ENCODE assay signal across 11 cellular contexts in the genomic region with DNA sequence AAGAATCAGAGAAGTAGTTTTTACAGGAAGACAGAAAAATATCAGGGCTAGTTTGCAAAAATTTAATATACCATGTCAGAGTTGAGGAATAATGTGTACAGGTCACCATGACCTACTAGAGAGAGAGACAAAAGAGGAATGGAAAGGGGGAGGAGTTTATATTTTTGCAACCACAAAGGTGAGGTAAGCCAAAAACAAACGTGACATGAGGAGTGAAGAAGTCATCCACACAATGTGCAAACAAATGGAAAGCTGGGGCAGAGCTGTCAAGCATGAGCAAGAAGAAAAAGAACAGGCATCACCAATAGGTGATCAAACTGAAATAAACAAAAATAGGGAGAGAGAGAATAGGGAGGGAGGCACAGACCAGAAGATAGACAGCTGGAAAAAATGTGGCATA. TPM values are rescaled to one million over a fixed set of nuclear protein-coding genes. Genes with fewer than 3 reads are reported as not detected.
DNase-seq lines count a peak whose midpoint lies in the region; ATAC-seq and TF ChIP-seq lines count a peak whose summit lies in the region.
"Had no signal": no experiment of that assay in that cellular context is flagged by ENCODE, and none has a peak within 500 bp of the region (broad histone marks: within the 10 kb centered on the region; RNA-seq: fewer than 3 reads in every experiment).

No MANE protein-coding gene starts in this region.

- TF ChIP-seq POLR2A in GM18505 (IDR thresholded peaks at IDR 0.05; ENCODE audit: borderline replicate concordance, extremely low read depth, insufficient read depth, insufficient read length), result no peak

- H3K4me1 Mint-ChIP-seq in T-helper 1 cell treated with Interleukin-12 subunit alpha and Interleukin-12 subunit beta and Interleukin-4 antibody, amounts not matched to agents 30 μg/mL and 1 μg/mL, for 36 hours (ENCODE audit: low read depth), result peaks cover 35% of the 10 kb centered on the region
- H3K4me1 Mint-ChIP-seq in IgD-negative memory B cell (peaks cover 39 to 45% (median 42%) of the 10 kb centered on the region in 3 donors), nephron progenitor cell (peaks cover 23% of the 10 kb centered on the region)
- peaks cover 38% of the 10 kb centered on the region for H3K4me1 Mint-ChIP-seq in activated naive CD8-positive, alpha-beta T cell treated with anti-CD3 and anti-CD28 coated beads for 36 hours

- peaks cover 21% of the 10 kb centered on the region for H3K36me3 Mint-ChIP-seq in T-helper 1 cell treated with Interleukin-12 subunit alpha and Interleukin-12 subunit beta and Interleukin-4 antibody, amounts not matched to agents 30 μg/mL and 1 μg/mL, for 36 hours (ENCODE audit: low read depth)
- H3K36me3 Mint-ChIP-seq in IgD-negative memory B cell, result peaks cover 8% of the 10 kb centered on the region
- H3K36me3 Mint-ChIP-seq in activated naive CD8-positive, alpha-beta T cell treated with anti-CD3 and anti-CD28 coated beads for 36 hours, result peaks cover 35% of the 10 kb centered on the region
- peaks cover 58% of the 10 kb centered on the region for H3K36me3 Mint-ChIP-seq in nephron progenitor cell (ENCODE audit: low read depth)

- H3K9me3 Mint-ChIP-seq in T-helper 1 cell treated with Interleukin-12 subunit alpha and Interleukin-12 subunit beta and Interleukin-4 antibody, amounts not matched to agents 30 μg/mL and 1 μg/mL, for 36 hours, result peaks cover 4% of the 10 kb centered on the region
- H3K9me3 Mint-ChIP-seq in IgD-negative memory B cell, result no peaks in the 10 kb centered on the region
- no peaks in the 10 kb centered on the region for H3K9me3 Mint-ChIP-seq in activated naive CD8-positive, alpha-beta T cell treated with anti-CD3 and anti-CD28 coated beads for 36 hours
- H3K9me3 Mint-ChIP-seq in nephron progenitor cell, result no peaks in the 10 kb centered on the region

- peak overlapping the region; percentile 11 for H3K27ac Mint-ChIP-seq in T-helper 1 cell treated with Interleukin-12 subunit alpha and Interleukin-12 subunit beta and Interleukin-4 antibody, amounts not matched to agents 30 μg/mL and 1 μg/mL, for 36 hours
- H3K27ac Mint-ChIP-seq in IgD-negative memory B cell (peak overlapping the region in 2 of 3 donors; percentile 63 to 84), nephron progenitor cell (peak overlapping the region; percentile 46)
- peak overlapping the region; percentile 9 for H3K27ac Mint-ChIP-seq in activated naive CD8-positive, alpha-beta T cell treated with anti-CD3 and anti-CD28 coated beads for 36 hours

- ATAC-seq in GM18505 (IDR thresholded peaks at IDR 0.05; ENCODE audit: unreplicated experiment), result no peak
- ATAC-seq in HG03565 (IDR thresholded peaks at IDR 0.05; ENCODE audit: unreplicated experiment), result no peak
- ATAC-seq: HCT116 had no signal

- DNase-seq in T-helper 1 cell, result no peak
- no peak for DNase-seq in activated naive CD8-positive, alpha-beta T cell treated with anti-CD3 and anti-CD28 coated beads for 36 hours
- no peak for DNase-seq in nephron progenitor cell
- DNase-seq in NCI-H1436 (lab: John Stamatoyannopoulos, UW), result no peak
- DNase-seq: midbrain, sigmoid colon had no signal

- peak overlapping the region; percentile 36 for H3K4me3 Mint-ChIP-seq in T-helper 1 cell treated with Interleukin-12 subunit alpha and Interleukin-12 subunit beta and Interleukin-4 antibody, amounts not matched to agents 30 μg/mL and 1 μg/mL, for 36 hours
- H3K4me3 Mint-ChIP-seq in IgD-negative memory B cell (peak overlapping the region in 2 of 4 donors; percentile 14 to 36), nephron progenitor cell (no peak overlapping the region)
- H3K4me3 Mint-ChIP-seq in activated naive CD8-positive, alpha-beta T cell treated with anti-CD3 and anti-CD28 coated beads for 36 hours, result no peak overlapping the region

- no peak for TF ChIP-seq CTCF in nephron progenitor cell (IDR thresholded peaks at IDR 0.05)

- no peaks in the 10 kb centered on the region for H3K27me3 Mint-ChIP-seq in T-helper 1 cell treated with Interleukin-12 subunit alpha and Interleukin-12 subunit beta and Interleukin-4 antibody, amounts not matched to agents 30 μg/mL and 1 μg/mL, for 36 hours (ENCODE audit: low read depth)
- H3K27me3 Mint-ChIP-seq in IgD-negative memory B cell, result no peaks in the 10 kb centered on the region
- H3K27me3 Mint-ChIP-seq in activated naive CD8-positive, alpha-beta T cell treated with anti-CD3 and anti-CD28 coated beads for 36 hours, result no peaks in the 10 kb centered on the region
- H3K27me3 Mint-ChIP-seq in nephron progenitor cell (ENCODE audit: low read depth, poor library complexity), result no peaks in the 10 kb centered on the region

RNA-seq across cellular contexts. Expression of a gene that starts 15.6 kb away (rescaled TPM):
- 22.0 TPM for polyA plus RNA-seq in IgD-negative memory B cell
- 10 to 100 TPM; 19.5 to 21.8 TPM for total RNA-seq in activated naive CD8-positive, alpha-beta T cell treated with anti-CD3 and anti-CD28 coated beads for 36 hours

RNA-seq across cellular contexts. Expression of a gene that starts 15.7 kb away (rescaled TPM):
- 29.7 TPM for polyA plus RNA-seq in IgD-negative memory B cell
- total RNA-seq in activated naive CD8-positive, alpha-beta T cell treated with anti-CD3 and anti-CD28 coated beads for 36 hours, result 10 to 100 TPM; 35.4 to 37.4 TPM

Comparison
In these comparisons a context has a peak if more than half of its experiments do, and no peak if none do; other contexts are left out.
1. H3K27ac Mint-ChIP-seq: peak in every context shown above with its lines; median percentile 74 in IgD-negative memory B cell; 46 in nephron progenitor cell; 11 in T-helper 1 cell treated with Interleukin-12 subunit alpha and Interleukin-12 subunit beta and Interleukin-4 antibody, amounts not matched to agents 30 μg/mL and 1 μg/mL, for 36 hours; 9 in activated naive CD8-positive, alpha-beta T cell treated with anti-CD3 and anti-CD28 coated beads for 36 hours.